ENCODE assay signal across 17 cellular contexts in the genomic region with DNA sequence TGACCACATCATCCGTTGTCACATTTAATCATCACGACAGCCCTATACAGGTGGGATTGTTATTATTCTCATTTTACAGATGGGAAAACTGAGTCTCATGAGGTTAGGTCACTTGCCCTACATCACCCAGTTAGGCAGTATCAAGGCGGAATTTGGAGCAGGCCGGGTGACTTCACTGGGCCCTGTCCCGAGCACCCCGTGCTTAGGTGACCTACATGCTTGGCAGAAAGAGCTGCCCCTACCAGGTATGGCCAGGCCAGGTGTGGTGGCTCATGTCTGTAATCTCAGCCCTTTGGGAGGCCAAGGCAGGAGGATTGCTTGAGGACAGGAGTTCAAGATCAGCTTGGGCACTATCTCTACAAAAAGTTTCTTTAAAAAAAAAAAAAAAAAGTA. TPM values are rescaled to one million over a fixed set of nuclear protein-coding genes. Genes with fewer than 3 reads are reported as not detected.
"Had no signal": no experiment of that assay in that cellular context is flagged by ENCODE, and none has a peak within 500 bp of the region (broad histone marks: within the 10 kb centered on the region; RNA-seq: fewer than 3 reads in every experiment).

No MANE protein-coding gene starts in this region.

- H3K27me3 Mint-ChIP-seq: activated CD4-positive, alpha-beta memory T cell treated with anti-CD3 and anti-CD28 coated beads, Interleukin-2, amount 10 ng/mL, durations not matched to agents 7 days and 5 days; stimulated activated memory B cell treated with anti-CD40 and anti-IgM and Interleukin-4, amounts not matched to agents 10 μg/mL and 1 μg/mL and 100 μg/mL, for 72 hours had no signal

- DNase-seq: activated CD4-positive, alpha-beta memory T cell treated with anti-CD3 and anti-CD28 coated beads, Interleukin-2, amount 10 ng/mL, durations not matched to agents 7 days and 5 days; activated CD4-positive, alpha-beta T cell treated with anti-CD3 and anti-CD28 coated beads for 48 hours; activated CD4-positive, CD25-positive, alpha-beta regulatory T cell; activated naive CD4-positive, alpha-beta T cell treated with anti-CD3 and anti-CD28 coated beads, Interleukin-2, amount 50 U/mL, for 16 hours; activated T-cell treated with anti-CD3 and anti-CD28 coated beads, Interleukin-2, amount 50 U/mL, for 1 hour; aorta; effector memory CD4-positive, alpha-beta T cell; foreskin fibroblast; hypothalamus; left lung; naive thymus-derived CD4-positive, alpha-beta T cell; stimulated activated CD4-positive, alpha-beta T cell treated with anti-CD3 and anti-CD28 coated beads, Interleukin-4, amount 100 ng/mL, for 4 hours; T-cell; testis had no signal

- H3K4me3 ChIP-seq: left lung, neural progenitor cell, right lobe of liver, testis had no signal

- H3K27ac ChIP-seq: neural progenitor cell, right lobe of liver, testis had no signal

- H3K27me3 ChIP-seq: left lung, neural progenitor cell, right lobe of liver, testis had no signal

- H3K36me3 ChIP-seq: neural progenitor cell had no signal

- ATAC-seq: naive thymus-derived CD4-positive, alpha-beta T cell; T-cell had no signal

- H3K4me3 Mint-ChIP-seq: activated CD4-positive, alpha-beta memory T cell treated with anti-CD3 and anti-CD28 coated beads, Interleukin-2, amount 10 ng/mL, durations not matched to agents 7 days and 5 days; naive thymus-derived CD4-positive, alpha-beta T cell; neural progenitor cell; stimulated activated memory B cell treated with anti-CD40 and anti-IgM and Interleukin-4, amounts not matched to agents 10 μg/mL and 1 μg/mL and 100 μg/mL, for 72 hours; T-cell had no signal

- H3K36me3 Mint-ChIP-seq: naive thymus-derived CD4-positive, alpha-beta T cell; stimulated activated memory B cell treated with anti-CD40 and anti-IgM and Interleukin-4, amounts not matched to agents 10 μg/mL and 1 μg/mL and 100 μg/mL, for 72 hours; T-cell had no signal

- H3K4me1 ChIP-seq: neural progenitor cell had no signal

- H3K4me1 Mint-ChIP-seq: activated CD4-positive, alpha-beta memory T cell treated with anti-CD3 and anti-CD28 coated beads, Interleukin-2, amount 10 ng/mL, durations not matched to agents 7 days and 5 days; naive thymus-derived CD4-positive, alpha-beta T cell; neural progenitor cell; T-cell had no signal

- H3K9me3 ChIP-seq: left lung, right lobe of liver, testis had no signal

- H3K9me3 Mint-ChIP-seq: activated CD4-positive, alpha-beta memory T cell treated with anti-CD3 and anti-CD28 coated beads, Interleukin-2, amount 10 ng/mL, durations not matched to agents 7 days and 5 days; neural progenitor cell; stimulated activated memory B cell treated with anti-CD40 and anti-IgM and Interleukin-4, amounts not matched to agents 10 μg/mL and 1 μg/mL and 100 μg/mL, for 72 hours; T-cell had no signal

- H3K9ac ChIP-seq: neural progenitor cell had no signal

- H3K4me2 ChIP-seq: neural progenitor cell had no signal

- H2AFZ ChIP-seq: neural progenitor cell had no signal

- H3K27ac Mint-ChIP-seq: activated CD4-positive, alpha-beta memory T cell treated with anti-CD3 and anti-CD28 coated beads, Interleukin-2, amount 10 ng/mL, durations not matched to agents 7 days and 5 days; naive thymus-derived CD4-positive, alpha-beta T cell; neural progenitor cell; stimulated activated memory B cell treated with anti-CD40 and anti-IgM and Interleukin-4, amounts not matched to agents 10 μg/mL and 1 μg/mL and 100 μg/mL, for 72 hours; T-cell had no signal

RNA-seq across cellular contexts. Expression of a gene that starts 44.0 kb away (rescaled TPM):
- total RNA-seq: activated CD4-positive, alpha-beta memory T cell treated with anti-CD3 and anti-CD28 coated beads, Interleukin-2, amount 10 ng/mL, durations not matched to agents 7 days and 5 days had no signal
- polyA plus RNA-seq: naive thymus-derived CD4-positive, alpha-beta T cell had no signal
